ENCODE assay signal across 2 cellular contexts in genomic region chr5:151689591-151689990, GRCh38. TPM values are rescaled to one million over a fixed set of nuclear protein-coding genes. Genes with fewer than 3 reads are reported as not detected.
"Had no signal": no experiment of that assay in that cellular context is flagged by ENCODE, and none has a peak within 500 bp of the region (broad histone marks: within the 10 kb centered on the region; RNA-seq: fewer than 3 reads in every experiment).

No MANE protein-coding gene starts in this region.

RNA-seq across cellular contexts. Expression of gene SPARC, which starts 2.9 kb away (rescaled TPM):
- total RNA-seq: naive thymus-derived CD8-positive, alpha-beta T cell; natural killer cell treated with Interleukin-12 subunit alpha and Interleukin-12 subunit beta and Interleukin-15 and Interleukin-18, amount 100 ng/mL, for 72 hours had no signal
- polyA plus RNA-seq: naive thymus-derived CD8-positive, alpha-beta T cell had no signal
